Comparison of ENCODE assay signal across 14 cellular contexts in genomic region chr5:53419247-53419646, GRCh38.
DNase-seq lines count a peak whose midpoint lies in the region; TF ChIP-seq lines count a peak whose summit lies in the region.
"Had no signal": no experiment of that assay in that cellular context is flagged by ENCODE, and none has a peak within 500 bp of the region (broad histone marks: within the 10 kb centered on the region; RNA-seq: fewer than 3 reads in every experiment).

No MANE protein-coding gene starts in this region.

- no peaks in the 10 kb centered on the region for H3K79me2 ChIP-seq in hepatocyte

- intact Hi-C loops in MCF 10A (cut with micrococcal nuclease) (loop anchor here (2.0 to 5.0 kb wide), 2 partner anchors 58 to 117 kb away; no protein-coding TSS in a partner anchor), breast epithelium (cut with DNase I; ENCODE audit: low total_unique reads) (no loop called here)

- H2AFZ ChIP-seq in hepatocyte, result no peak overlapping the region

- no peaks in the 10 kb centered on the region for H3K36me3 Mint-ChIP-seq in MCF 10A (ENCODE audit: insufficient read depth, unreplicated experiment)
- H3K36me3 Mint-ChIP-seq: naive thymus-derived CD8-positive, alpha-beta T cell had no signal

- H3K9me3 ChIP-seq in breast epithelium, result no peaks in the 10 kb centered on the region
- no peaks in the 10 kb centered on the region for H3K9me3 ChIP-seq in hepatocyte (ENCODE audit: low read depth)
- H3K9me3 ChIP-seq: sigmoid colon, tibial artery had no signal

- H3K4me3 Mint-ChIP-seq in MCF 10A (ENCODE audit: unreplicated experiment), result peak overlapping the region; percentile 21
- H3K4me3 Mint-ChIP-seq: naive thymus-derived CD8-positive, alpha-beta T cell had no signal

- H3K27ac ChIP-seq in breast epithelium, result peak overlapping the region in 1 of 2 donors; percentile 55
- H3K27ac ChIP-seq in brain microvascular endothelial cell, result peak overlapping the region; percentile 96
- peak overlapping the region; percentile 37 for H3K27ac ChIP-seq in hepatocyte
- no peak overlapping the region for H3K27ac ChIP-seq in coronary artery

- CTCF ChIA-PET in MCF 10A (lab: Yijun Ruan, JAX), result interaction anchor here (0.7 to 0.9 kb wide), 2 partner anchors 156 to 291 kb away, joined by 3 to 6 read pairs; no protein-coding TSS in a partner anchor

- H3K36me3 ChIP-seq in breast epithelium, result no peaks in the 10 kb centered on the region
- H3K36me3 ChIP-seq in brain microvascular endothelial cell (replicated peaks), result no peaks in the 10 kb centered on the region
- no peaks in the 10 kb centered on the region for H3K36me3 ChIP-seq in hepatocyte (replicated peaks; ENCODE audit: insufficient read depth, low read depth)
- H3K36me3 ChIP-seq: sigmoid colon, tibial artery had no signal

- in situ Hi-C loops in brain microvascular endothelial cell (cut with HindIII; ENCODE audit: low pct_ligation_motif_present, low sequenced_read_pairs), result no loop called here

- H3K27ac Mint-ChIP-seq in MCF 10A (ENCODE audit: low read depth, unreplicated experiment), result peak overlapping the region; percentile 98

- no peaks in the 10 kb centered on the region for H4K20me1 ChIP-seq in hepatocyte (ENCODE audit: insufficient read depth, poor library complexity, severe bottlenecking)

- H3K4me1 ChIP-seq in breast epithelium (no peaks in the 10 kb centered on the region), hepatocyte (ENCODE audit: insufficient read depth) (no peaks in the 10 kb centered on the region)
- H3K4me1 ChIP-seq: sigmoid colon, tibial artery had no signal

- H3K9me2 ChIP-seq in hepatocyte (replicated peaks; ENCODE audit: insufficient read depth), result no peaks in the 10 kb centered on the region

- POLR2A ChIA-PET in MCF 10A (lab: Yijun Ruan, JAX), result interaction anchor here (0.7 to 1.4 kb wide), 4 partner anchors 9 to 130 kb away, joined by 3 to 4 read pairs (median 4); no protein-coding TSS in a partner anchor

- no peak for TF ChIP-seq POLR2A in breast epithelium (IDR thresholded peaks at IDR 0.05)

- peaks cover 30% of the 10 kb centered on the region for H3K4me1 Mint-ChIP-seq in MCF 10A (ENCODE audit: insufficient read depth, unreplicated experiment)
- H3K4me1 Mint-ChIP-seq: naive thymus-derived CD8-positive, alpha-beta T cell had no signal

- no peaks in the 10 kb centered on the region for H3K27me3 Mint-ChIP-seq in MCF 10A (ENCODE audit: insufficient read depth, unreplicated experiment)

- no peaks in the 10 kb centered on the region for H3K27me3 ChIP-seq in breast epithelium
- no peaks in the 10 kb centered on the region for H3K27me3 ChIP-seq in brain microvascular endothelial cell (replicated peaks)
- H3K27me3 ChIP-seq in hepatocyte, result no peaks in the 10 kb centered on the region
- H3K27me3 ChIP-seq: sigmoid colon, tibial artery had no signal

- BruUV-seq in MCF 10A (replicated peaks; lab: Mats Ljungman, UMichigan), result no TSS peak

- peak; percentile 84 for DNase-seq in MCF 10A (ENCODE audit: unreplicated experiment)
- DNase-seq in breast epithelium (ENCODE audit: low spot score in 2 of 2), result no peak
- DNase-seq in brain microvascular endothelial cell, result no peak
- DNase-seq in hepatocyte (ENCODE audit: low spot score), result no peak
- no peak for DNase-seq in activated naive CD4-positive, alpha-beta T cell (lab: John Stamatoyannopoulos, UW)
- DNase-seq in DMS 273 treated with DMSO at 0.1 percent for 48 hours (lab: John Stamatoyannopoulos, UW), result no peak
- no peak for DNase-seq in stimulated activated CD4-positive, alpha-beta T cell treated with anti-CD3 and anti-CD28 coated beads, Interleukin-4, amount 100 ng/mL, for 1 hour
- no peak for DNase-seq in coronary artery (ENCODE audit: low spot score)
- DNase-seq: KBM-7; left cardiac atrium; naive thymus-derived CD8-positive, alpha-beta T cell; NCI-H2081 treated with DMSO at 0.1 percent for 48 hours; sigmoid colon; tibial artery had no signal

- 66% methylated on average over 1 of the region's 1 CpG for WGBS in hepatocyte (ENCODE audit: low lambda C conversion rate, missing lambda C conversion rate)

- no peak overlapping the region for H3K4me2 ChIP-seq in hepatocyte

- H3K4me3 ChIP-seq in breast epithelium (no peak overlapping the region), brain microvascular endothelial cell (ENCODE audit: low read depth, low read length) (no peak overlapping the region), hepatocyte (no peak overlapping the region), coronary artery (no peak overlapping the region)
- H3K4me3 ChIP-seq: sigmoid colon, tibial artery had no signal

- H3K9me3 Mint-ChIP-seq in MCF 10A (ENCODE audit: unreplicated experiment), result peaks cover 6% of the 10 kb centered on the region
- H3K9me3 Mint-ChIP-seq: naive thymus-derived CD8-positive, alpha-beta T cell had no signal

- TF ChIP-seq CTCF in MCF 10A (IDR thresholded peaks at IDR 0.05; ENCODE audit: unreplicated experiment), result no peak
- no peak for TF ChIP-seq CTCF in breast epithelium (IDR thresholded peaks at IDR 0.05)
- no peak for TF ChIP-seq CTCF in brain microvascular endothelial cell (IDR thresholded peaks at IDR 0.05; ENCODE audit: low read depth, low read length, missing control alignments)
- no peak for TF ChIP-seq CTCF in hepatocyte (IDR thresholded peaks at IDR 0.05; ENCODE audit: poor library complexity)
- TF ChIP-seq CTCF in coronary artery (IDR thresholded peaks at IDR 0.05), result no peak

Comparison
In these comparisons a context has a peak if more than half of its experiments do, and no peak if none do; other contexts are left out.
1. H3K27ac ChIP-seq: peak in brain microvascular endothelial cell (single experiment) and hepatocyte (single experiment); none in coronary artery (0 of 2).